ENCODE assay signal across 8 cellular contexts in genomic region chr5:32020271-32020670, GRCh38.
DNase-seq lines count a peak whose midpoint lies in the region; ATAC-seq and TF ChIP-seq lines count a peak whose summit lies in the region.

No MANE protein-coding gene starts in this region.

- peaks cover 9% of the 10 kb centered on the region for H3K4me1 ChIP-seq in foreskin keratinocyte

- H3K27ac ChIP-seq in foreskin keratinocyte: no peak overlapping the region

- no peaks in the 10 kb centered on the region for H3K27me3 Mint-ChIP-seq in activated T-cell treated with anti-CD3 and anti-CD28 coated beads, Interleukin-2, amount 50 U/mL, for 72 hours (ENCODE audit: low read depth)

- no peaks in the 10 kb centered on the region for H3K9me3 Mint-ChIP-seq in activated T-cell treated with anti-CD3 and anti-CD28 coated beads, Interleukin-2, amount 50 U/mL, for 72 hours

- H3K4me1 Mint-ChIP-seq in activated T-cell treated with anti-CD3 and anti-CD28 coated beads, Interleukin-2, amount 50 U/mL, for 72 hours (ENCODE audit: low read depth): peaks cover 24% of the 10 kb centered on the region

- peak; percentile 42 for DNase-seq in CD1c-positive myeloid dendritic cell (ENCODE audit: extremely low spot score)
- DNase-seq in activated T-cell treated with anti-CD3 and anti-CD28 coated beads, Interleukin-2, amount 50 U/mL, for 72 hours: peak in 1 of 2 donors; percentile 18
- DNase-seq in foreskin keratinocyte: no peak
- no peak for DNase-seq in Kasumi-1 (lab: John Stamatoyannopoulos, UW)
- DNase-seq in NCI-H1048 (lab: John Stamatoyannopoulos, UW): no peak
- DNase-seq in medulla oblongata (ENCODE audit: extremely low spot score): no peak

- H3K27ac Mint-ChIP-seq in activated T-cell treated with anti-CD3 and anti-CD28 coated beads, Interleukin-2, amount 50 U/mL, for 72 hours: peak overlapping the region; percentile 75

- no peaks in the 10 kb centered on the region for H3K36me3 Mint-ChIP-seq in activated T-cell treated with anti-CD3 and anti-CD28 coated beads, Interleukin-2, amount 50 U/mL, for 72 hours (ENCODE audit: insufficient read depth in 2 of 2)

- H3K4me3 Mint-ChIP-seq in activated T-cell treated with anti-CD3 and anti-CD28 coated beads, Interleukin-2, amount 50 U/mL, for 72 hours: peak overlapping the region; percentile 58 to 80

- ATAC-seq in GM19328 (IDR thresholded peaks at IDR 0.05; ENCODE audit: unreplicated experiment): peak; percentile 93
- ATAC-seq in HG03135 (IDR thresholded peaks at IDR 0.05; ENCODE audit: unreplicated experiment): peak; percentile 89
- peak; percentile 76 to 89 for ATAC-seq in activated T-cell treated with anti-CD3 and anti-CD28 coated beads, Interleukin-2, amount 50 U/mL, for 72 hours (replicated peaks in 1 of 2)
- ATAC-seq in foreskin keratinocyte: no peak

- no peak for TF ChIP-seq CTCF in foreskin keratinocyte (conservative IDR thresholded peaks at IDR 0.05)

- no peaks in the 10 kb centered on the region for H3K27me3 ChIP-seq in foreskin keratinocyte
